ENCODE assay signal across 21 cellular contexts in the genomic region with DNA sequence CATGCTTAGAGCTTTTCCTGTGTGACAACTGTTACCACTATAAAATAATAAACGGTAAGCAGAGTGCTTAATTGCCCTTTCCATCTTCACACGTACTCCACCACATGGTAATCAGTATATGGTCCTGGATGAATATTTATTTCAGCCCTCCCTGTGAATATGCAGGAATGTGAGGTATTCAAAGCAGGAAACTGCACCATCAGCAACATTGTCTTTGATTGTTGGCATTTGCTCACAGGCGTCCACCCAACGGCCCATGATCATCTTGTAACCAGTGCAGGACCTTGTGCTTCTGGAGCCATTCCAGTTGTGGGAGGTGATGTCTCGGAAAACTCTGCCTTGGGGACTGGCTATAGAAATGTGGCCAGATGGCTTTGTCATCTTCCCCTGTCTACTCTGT.
DNase-seq lines count a peak whose midpoint lies in the region; ATAC-seq, FAIRE-seq and TF ChIP-seq lines count a peak whose summit lies in the region.
"Had no signal": no experiment of that assay in that cellular context is flagged by ENCODE, and none has a peak within 500 bp of the region (broad histone marks: within the 10 kb centered on the region; RNA-seq: fewer than 3 reads in every experiment).

No MANE protein-coding gene starts in this region.

- H3K79me2 ChIP-seq in HepG2 (ENCODE audit: insufficient read depth, low read length) (no peaks in the 10 kb centered on the region), H1 (ENCODE audit: control insufficient read depth in 1 of 2, insufficient read depth in 2 of 2, low read length in 2 of 2) (no peaks in the 10 kb centered on the region)

- H3K14ac ChIP-seq in H1 (ENCODE audit: insufficient read length) = no peak overlapping the region

- H3K27me3 ChIP-seq in HepG2 (ENCODE audit: control insufficient read depth in 1 of 2, insufficient read depth in 2 of 2, low read length in 2 of 2) = no peaks in the 10 kb centered on the region
- H3K27me3 ChIP-seq in right lobe of liver = no peaks in the 10 kb centered on the region
- no peaks in the 10 kb centered on the region for H3K27me3 ChIP-seq in H1 (replicated peaks in 1 of 4; ENCODE audit: control insufficient read depth in 3 of 4, extremely low read depth in 1 of 4, insufficient read depth in 3 of 4, low read length in 3 of 4)
- H3K27me3 ChIP-seq in right cardiac atrium (ENCODE audit: control insufficient read depth, insufficient read depth) = no peaks in the 10 kb centered on the region
- H3K27me3 ChIP-seq: BLaER1 treated with 17β-estradiol and CSF1 and Interleukin-3, amounts not matched to agents 10 nM and 100 nM had no signal

- no peaks in the 10 kb centered on the region for H3K9me3 ChIP-seq in HepG2 (ENCODE audit: low read length)
- H3K9me3 ChIP-seq in right lobe of liver = no peaks in the 10 kb centered on the region
- H3K9me3 ChIP-seq in H1 (ENCODE audit: insufficient read depth in 2 of 2, low read depth in 1 of 2, low read length in 1 of 2) = no peaks in the 10 kb centered on the region
- H3K9me3 ChIP-seq in right cardiac atrium (ENCODE audit: control insufficient read depth, low read length) = no peaks in the 10 kb centered on the region

- no peaks in the 10 kb centered on the region for H4K20me1 ChIP-seq in HepG2 (ENCODE audit: insufficient read depth, low read length)
- H4K20me1 ChIP-seq in H1 (replicated peaks in 1 of 2; ENCODE audit: control insufficient read depth in 1 of 2, insufficient read depth in 2 of 2, low read length in 2 of 2) = no peaks in the 10 kb centered on the region
- H4K20me1 ChIP-seq: BLaER1 treated with 17β-estradiol and CSF1 and Interleukin-3, amounts not matched to agents 10 nM and 100 nM had no signal

- no peak overlapping the region for H3K4me2 ChIP-seq in HepG2 (ENCODE audit: low read depth, low read length)
- no peak overlapping the region; a peak in 1 of 4 replicates for H3K4me2 ChIP-seq in H1 (ENCODE audit: insufficient read depth in 1 of 2, low read depth in 2 of 2, low read length in 2 of 2)
- H3K4me2 ChIP-seq: BLaER1 treated with 17β-estradiol and CSF1 and Interleukin-3, amounts not matched to agents 10 nM and 100 nM had no signal

- 11% methylated on average over 5 of the region's 5 CpGs for WGBS in HepG2 (ENCODE audit: low lambda C conversion rate)
- 44% methylated on average over 5 of the region's 5 CpGs for WGBS in right lobe of liver (ENCODE audit: insufficient coverage, low coverage, low lambda C conversion rate, missing lambda C conversion rate)
- whole genome bisulfite sequencing in H1 (ENCODE audit: extremely low coverage in 1 of 2, insufficient coverage in 1 of 2, insufficient read length in 1 of 2, insufficient replicate concordance in 2 of 2, low coverage in 1 of 2, low lambda C conversion rate in 2 of 2, missing lambda C conversion rate in 1 of 2), 2 experiments = 66% methylated on average over 5 of the region's 5 CpGs; no CpG with 5 or more reads in 1 of the 2 experiments
- 51% methylated on average over 5 of the region's 5 CpGs for WGBS in right cardiac atrium

- no peak overlapping the region for H4K8ac ChIP-seq in H1 (ENCODE audit: extremely low read depth, insufficient read depth, low read length)

- no peak overlapping the region for H2BK5ac ChIP-seq in H1 (ENCODE audit: low read depth, low read length)

- no TSS peak for BruUV-seq in HepG2 (replicated peaks; lab: Mats Ljungman, UMichigan)

- H3K4me1 ChIP-seq in HepG2 (ENCODE audit: insufficient read depth, low read length) = no peaks in the 10 kb centered on the region
- no peaks in the 10 kb centered on the region for H3K4me1 ChIP-seq in right lobe of liver
- H3K4me1 ChIP-seq in H1 (replicated peaks in 1 of 4; ENCODE audit: control insufficient read depth in 3 of 4, insufficient read depth in 4 of 4, low read length in 3 of 4) = peaks cover 0 to 8% (median 4%) of the 10 kb centered on the region in 4 experiments; a peak in 2 of 7 replicates
- peaks cover 8% of the 10 kb centered on the region for H3K4me1 ChIP-seq in right cardiac atrium (ENCODE audit: control insufficient read depth, insufficient read depth, low read length)
- H3K4me1 ChIP-seq: BLaER1 treated with 17β-estradiol and CSF1 and Interleukin-3, amounts not matched to agents 10 nM and 100 nM had no signal

- TF ChIP-seq POLR2A in HepG2 (IDR thresholded peaks at IDR 0.05; ENCODE audit: insufficient read depth in 1 of 2, low read depth in 2 of 2, low read length in 2 of 2) (no peak), right lobe of liver (IDR thresholded peaks at IDR 0.05) (no peak), H1 (IDR thresholded peaks at IDR 0.05; ENCODE audit: control extremely low read depth in 1 of 2, low read depth in 2 of 2, low read length in 2 of 2) (no peak)

- H4K91ac ChIP-seq in H1 (replicated peaks; ENCODE audit: insufficient read length, low read length) = no peak overlapping the region

- H3K27ac ChIP-seq in HepG2 (ENCODE audit: extremely low read length, insufficient read depth, low read length) (no peak overlapping the region), right lobe of liver (no peak overlapping the region), H1 (ENCODE audit: low read depth, low read length) (no peak overlapping the region), right cardiac atrium (ENCODE audit: low read length) (no peak overlapping the region)
- H3K27ac ChIP-seq: BLaER1 treated with 17β-estradiol and CSF1 and Interleukin-3, amounts not matched to agents 10 nM and 100 nM had no signal

- POLR2A ChIA-PET in HepG2 (lab: Yijun Ruan, JAX) = no interaction called here
- POLR2A ChIA-PET in H1 (lab: Charles Lee; ENCODE audit: partially characterized antibody) = no interaction called here

- no peak for FAIRE-seq in HepG2 (lab: Jason Lieb, UNC)
- peak; percentile 90 for FAIRE-seq in H1 (lab: Jason Lieb, UNC)
- FAIRE-seq: H54 had no signal

- H2BK12ac ChIP-seq in H1 (ENCODE audit: low read depth, low read length) = no peak overlapping the region

- intact Hi-C loops in HepG2 (cut with micrococcal nuclease; ENCODE audit: unreplicated experiment) = no loop called here
- intact Hi-C loops in right lobe of liver (cut with DNase I) = no loop called here
- intact Hi-C loops in right cardiac atrium (cut with DNase I) = loop anchor here in 1 of 4 donors (10.0 kb wide), 3 partner anchors 87 to 407 kb away; no protein-coding TSS in a partner anchor

- no peak overlapping the region for H3K18ac ChIP-seq in H1 (ENCODE audit: extremely low read depth, low read length)

- in situ Hi-C loops in HepG2 (cut with HindIII; ENCODE audit: extremely low pct_ligation_motif_present, low pct_unique_long_range_greater_than_20kb) = loop anchor here (25.0 kb wide), 1 partner anchor 899 kb away; no protein-coding TSS in a partner anchor
- in situ Hi-C loops in KBM-7 (cut with MboI; ENCODE audit: low pct_unique_long_range_greater_than_20kb, low sequenced_read_pairs) = no loop called here

- H2BK120ac ChIP-seq in H1 (replicated peaks; ENCODE audit: low read depth, low read length) = no peak overlapping the region

- ATAC-seq in HepG2 = no peak
- ATAC-seq in right lobe of liver = no peak
- ATAC-seq in right cardiac atrium = peak; percentile 24 to 59
- ATAC-seq in HG03571 (IDR thresholded peaks at IDR 0.05; ENCODE audit: unreplicated experiment) = no peak
- ATAC-seq: CD8-positive, alpha-beta T cell; PC-3 had no signal

- H3K9ac ChIP-seq in HepG2 (ENCODE audit: insufficient read depth, low read depth, low read length) (no peak overlapping the region), H1 (replicated peaks in 1 of 4; ENCODE audit: extremely low read depth in 1 of 4, low read depth in 3 of 4, low read length in 3 of 4) (no peak overlapping the region)
- H3K9ac ChIP-seq: BLaER1 treated with 17β-estradiol and CSF1 and Interleukin-3, amounts not matched to agents 10 nM and 100 nM had no signal

- TF ChIP-seq EP300 in HepG2 (IDR thresholded peaks at IDR 0.05; ENCODE audit: low read depth in 2 of 2, low read length in 2 of 2) (no peak), HepG2 (CRISPR knock-in tag; IDR thresholded peaks at IDR 0.05; ENCODE audit: borderline replicate concordance) (no peak), H1 (IDR thresholded peaks at IDR 0.05; ENCODE audit: borderline replicate concordance in 1 of 2, low read depth in 2 of 2, low read length in 2 of 2) (no peak)

- CTCF ChIA-PET in HepG2 (lab: Yijun Ruan, JAX; ENCODE audit: low intra/inter-chr PET ratio, low total read pairs) (no interaction called here), H1 (lab: Charles Lee; ENCODE audit: partially characterized antibody) (no interaction called here)

- no peak overlapping the region for H2BK15ac ChIP-seq in H1 (ENCODE audit: low read length)

- no peak overlapping the region for H4K5ac ChIP-seq in H1 (ENCODE audit: insufficient read length, low read depth, low read length)

- no peak overlapping the region for H3K4ac ChIP-seq in H1 (replicated peaks; ENCODE audit: insufficient read length, low read depth, low read length)

- no peak for TF ChIP-seq CTCF in HepG2 (CRISPR knock-in tag; IDR thresholded peaks at IDR 0.05)
- no peak for TF ChIP-seq CTCF in right lobe of liver (IDR thresholded peaks at IDR 0.05)
- TF ChIP-seq CTCF in H1 (IDR thresholded peaks at IDR 0.05; ENCODE audit: control extremely low read depth in 1 of 3, insufficient read depth in 1 of 3, low read depth in 1 of 3, low read length in 3 of 3) = no peak

- no peaks in the 10 kb centered on the region; the same call in 1 of the 2 replicates for H3K23me2 ChIP-seq in H1 (ENCODE audit: low read depth, low read length)

- no peak overlapping the region for H3K23ac ChIP-seq in H1 (ENCODE audit: insufficient read length)

- H2AFZ ChIP-seq in HepG2 (ENCODE audit: low read length) = no peak overlapping the region
- H2AFZ ChIP-seq in H1 (ENCODE audit: low read length) = no peak overlapping the region

- H2AK5ac ChIP-seq in H1 (ENCODE audit: low read depth, low read length) = no peak overlapping the region

- H2BK20ac ChIP-seq in H1 (ENCODE audit: low read length) = 0 out of 2 replicates have a peak overlapping the region, but pooled peaks have one; percentile 13

- no peaks in the 10 kb centered on the region; a peak in 1 of 5 replicates for H3K36me3 ChIP-seq in HepG2 (replicated peaks in 1 of 2; ENCODE audit: control insufficient read depth in 1 of 2, insufficient read depth in 2 of 2, low read length in 2 of 2)
- H3K36me3 ChIP-seq in right lobe of liver = no peaks in the 10 kb centered on the region
- H3K36me3 ChIP-seq in H1 (ENCODE audit: control insufficient read depth in 2 of 4, insufficient read depth in 4 of 4, low read length in 3 of 4) = no peaks in the 10 kb centered on the region
- H3K36me3 ChIP-seq: BLaER1 treated with 17β-estradiol and CSF1 and Interleukin-3, amounts not matched to agents 10 nM and 100 nM had no signal

- DNase-seq in HepG2 (ENCODE audit: low spot score) = no peak
- DNase-seq in right lobe of liver = no peak
- DNase-seq in H1 (ENCODE audit: low read depth in 1 of 2, low spot score in 2 of 2) = no peak
- peak; percentile 20 to 62 (median 37) for DNase-seq in right cardiac atrium
- no peak for DNase-seq in NCI-H2081 treated with DMSO at 0.1 percent for 48 hours (lab: John Stamatoyannopoulos, UW)
- no peak for DNase-seq in KBM-7
- DNase-seq in DMS114 treated with DMSO at 0.1 percent for 48 hours (lab: John Stamatoyannopoulos, UW; ENCODE audit: unreplicated experiment) = no peak
- DNase-seq: Calu3; CD8-positive, alpha-beta T cell; DMS79; HFFc6; Karpas-422; NCI-H1417 treated with DMSO at 0.1 percent for 48 hours; NCI-H187 treated with DMSO at 0.1 percent for 48 hours; NCI-H345; NCI-H524 treated with DMSO at 0.1 percent for 48 hours; PC-3; RPMI8226 had no signal

- H3K56ac ChIP-seq in H1 (replicated peaks; ENCODE audit: insufficient read length, low read depth, low read length) = no peak overlapping the region

- no peaks in the 10 kb centered on the region for H3K79me1 ChIP-seq in H1 (ENCODE audit: low read depth, low read length)

- TF ChIP-seq RAD21 in HepG2 (CRISPR knock-in tag; IDR thresholded peaks at IDR 0.05) (no peak), H1 (IDR thresholded peaks at IDR 0.05 in 1 of 2, conservative IDR thresholded peaks at IDR 0.05 in 1 of 2; ENCODE audit: low read depth in 2 of 2, low read length in 2 of 2) (no peak)

- no peak overlapping the region for H3K4me3 ChIP-seq in HepG2 (replicated peaks in 1 of 3; ENCODE audit: insufficient read depth in 1 of 3, low read depth in 2 of 3, low read length in 3 of 3)
- no peak overlapping the region for H3K4me3 ChIP-seq in right lobe of liver
- H3K4me3 ChIP-seq in H1 (ENCODE audit: extremely low read depth in 1 of 4, insufficient read depth in 2 of 4, low read depth in 3 of 4, low read length in 4 of 4) = no peak overlapping the region
- H3K4me3 ChIP-seq in right cardiac atrium (ENCODE audit: low read length) = no peak overlapping the region
- H3K4me3 ChIP-seq: BLaER1 treated with 17β-estradiol and CSF1 and Interleukin-3, amounts not matched to agents 10 nM and 100 nM had no signal

Comparison
In these comparisons a context has a peak if more than half of its experiments do, and no peak if none do; other contexts are left out.
1. ATAC-seq: peak in right cardiac atrium (2 of 2); none in HepG2 (single experiment), right lobe of liver (0 of 4) and HG03571 (single experiment).
2. DNase-seq: peak in right cardiac atrium (3 of 3); none in HepG2 (single experiment), right lobe of liver (0 of 3), H1 (0 of 2), NCI-H2081 treated with DMSO at 0.1 percent for 48 hours (single experiment), KBM-7 (single experiment) and DMS114 treated with DMSO at 0.1 percent for 48 hours (single experiment).
3. Of the 41 proteins assayed by ChIP-seq in both HepG2 and H1: peak only in HepG2: none; only in H1: MAX, SP1, TCF12 and YY1; in both: MAFK; in neither: 35; mixed calls (peak in some experiments, not most) for 1.